In genomic region chr17:77392376-77393273, GRCh38 we compare ENCODE assay signal across 9 cellular contexts.
A peak's percentile ranks its signal among the peaks of the same experiment; 100 is the strongest.
DNase-seq lines count a peak whose midpoint lies in the region; ATAC-seq, FAIRE-seq and TF ChIP-seq lines count a peak whose summit lies in the region.
"Had no signal": no experiment of that assay in that cellular context is flagged by ENCODE, and none has a peak within 500 bp of the region (broad histone marks: within the 10 kb centered on the region; RNA-seq: fewer than 3 reads in every experiment).

No MANE protein-coding gene starts in this region.

- ATAC-seq in GM18517 (IDR thresholded peaks at IDR 0.05; ENCODE audit: unreplicated experiment) = no peak
- ATAC-seq in HG03565 (IDR thresholded peaks at IDR 0.05; ENCODE audit: unreplicated experiment) = no peak

- H3K27ac ChIP-seq in angular gyrus (ENCODE audit: low read depth, low read length) = peak overlapping the region; percentile 69
- peak overlapping the region; percentile 72 for H3K27ac ChIP-seq in keratinocyte (ENCODE audit: control insufficient read depth, insufficient read depth, low read length)
- H3K27ac ChIP-seq in suprapubic skin = peak overlapping the region; percentile 85

- no peak for TF ChIP-seq POLR2A in suprapubic skin (IDR thresholded peaks at IDR 0.05)

- peaks cover 60% of the 10 kb centered on the region for H4K20me1 ChIP-seq in keratinocyte (ENCODE audit: control insufficient read depth, extremely low read depth, insufficient read depth, low read length)

- peak overlapping the region; percentile 47 for H3K9ac ChIP-seq in keratinocyte (ENCODE audit: control insufficient read depth, extremely low read depth, insufficient read depth, low read length)

- H3K79me2 ChIP-seq in keratinocyte (ENCODE audit: control insufficient read depth, insufficient read depth, low read length) = peaks cover 90% of the 10 kb centered on the region

- H3K4me2 ChIP-seq in keratinocyte (ENCODE audit: control insufficient read depth, extremely low read depth, insufficient read depth, low read depth, low read length) = peak overlapping the region; percentile 64

- no peak overlapping the region for H2AFZ ChIP-seq in keratinocyte (ENCODE audit: control insufficient read depth, low read length)

- H3K36me3 ChIP-seq in keratinocyte (ENCODE audit: control insufficient read depth in 2 of 2, extremely low read depth in 1 of 2, insufficient read depth in 2 of 2, low read length in 2 of 2) (peaks cover 7 to 39% of the 10 kb centered on the region in 2 experiments), suprapubic skin (no peaks in the 10 kb centered on the region)

- no peak for TF ChIP-seq EP300 in suprapubic skin (IDR thresholded peaks at IDR 0.05)

- no peak for TF ChIP-seq CTCF in keratinocyte (optimal IDR thresholded peaks at IDR 0.05 in 1 of 3, IDR thresholded peaks at IDR 0.05 in 1 of 3, conservative IDR thresholded peaks at IDR 0.05 in 1 of 3; ENCODE audit: extremely low read depth in 1 of 3, insufficient read depth in 2 of 3, low read length in 3 of 3)
- TF ChIP-seq CTCF in suprapubic skin (IDR thresholded peaks at IDR 0.05) = no peak

- H3K9me3 ChIP-seq in keratinocyte (ENCODE audit: control insufficient read depth, low read depth, low read length) (no peaks in the 10 kb centered on the region), suprapubic skin (no peaks in the 10 kb centered on the region)

- peaks cover 18% of the 10 kb centered on the region for H3K9me1 ChIP-seq in keratinocyte (ENCODE audit: control insufficient read depth, extremely low read depth, insufficient read depth, low read length)

- FAIRE-seq in keratinocyte (lab: Jason Lieb, UNC) = no peak
- FAIRE-seq: colon had no signal

- WGBS in suprapubic skin = 24% methylated on average over 13 of the region's 16 CpGs

- dilution Hi-C loops in keratinocyte (cut with MboI; ENCODE audit: extremely low pct_ligation_motif_present, low sequenced_read_pairs) = no loop called here

- no peaks in the 10 kb centered on the region for H3K27me3 ChIP-seq in keratinocyte (ENCODE audit: control insufficient read depth, extremely low read depth, insufficient read depth, low read length)
- H3K27me3 ChIP-seq in suprapubic skin = no peaks in the 10 kb centered on the region

- peaks cover 40% of the 10 kb centered on the region for H3K4me1 ChIP-seq in keratinocyte (ENCODE audit: control insufficient read depth, extremely low read depth, insufficient read depth, low read length)
- peaks cover 84% of the 10 kb centered on the region for H3K4me1 ChIP-seq in suprapubic skin

- H3K4me3 ChIP-seq in keratinocyte (ENCODE audit: control insufficient read depth in 2 of 3, extremely low read depth in 1 of 3, insufficient read depth in 2 of 3, low read depth in 1 of 3, low read length in 3 of 3) (no peak overlapping the region), suprapubic skin (no peak overlapping the region)

- peak; percentile 25 for DNase-seq in NCI-H748 (lab: John Stamatoyannopoulos, UW; ENCODE audit: unreplicated experiment)
- DNase-seq in NCI-H748 treated with DMSO at 0.1 percent for 48 hours (lab: John Stamatoyannopoulos, UW) = no peak
- no peak for DNase-seq in keratinocyte (ENCODE audit: low read depth, low spot score)
- no peak for DNase-seq in suprapubic skin (ENCODE audit: low spot score in 2 of 2)
- no peak for DNase-seq in NCI-H1436 (lab: John Stamatoyannopoulos, UW)
